8 cellular contexts compared by ENCODE assay signal in the genomic region with DNA sequence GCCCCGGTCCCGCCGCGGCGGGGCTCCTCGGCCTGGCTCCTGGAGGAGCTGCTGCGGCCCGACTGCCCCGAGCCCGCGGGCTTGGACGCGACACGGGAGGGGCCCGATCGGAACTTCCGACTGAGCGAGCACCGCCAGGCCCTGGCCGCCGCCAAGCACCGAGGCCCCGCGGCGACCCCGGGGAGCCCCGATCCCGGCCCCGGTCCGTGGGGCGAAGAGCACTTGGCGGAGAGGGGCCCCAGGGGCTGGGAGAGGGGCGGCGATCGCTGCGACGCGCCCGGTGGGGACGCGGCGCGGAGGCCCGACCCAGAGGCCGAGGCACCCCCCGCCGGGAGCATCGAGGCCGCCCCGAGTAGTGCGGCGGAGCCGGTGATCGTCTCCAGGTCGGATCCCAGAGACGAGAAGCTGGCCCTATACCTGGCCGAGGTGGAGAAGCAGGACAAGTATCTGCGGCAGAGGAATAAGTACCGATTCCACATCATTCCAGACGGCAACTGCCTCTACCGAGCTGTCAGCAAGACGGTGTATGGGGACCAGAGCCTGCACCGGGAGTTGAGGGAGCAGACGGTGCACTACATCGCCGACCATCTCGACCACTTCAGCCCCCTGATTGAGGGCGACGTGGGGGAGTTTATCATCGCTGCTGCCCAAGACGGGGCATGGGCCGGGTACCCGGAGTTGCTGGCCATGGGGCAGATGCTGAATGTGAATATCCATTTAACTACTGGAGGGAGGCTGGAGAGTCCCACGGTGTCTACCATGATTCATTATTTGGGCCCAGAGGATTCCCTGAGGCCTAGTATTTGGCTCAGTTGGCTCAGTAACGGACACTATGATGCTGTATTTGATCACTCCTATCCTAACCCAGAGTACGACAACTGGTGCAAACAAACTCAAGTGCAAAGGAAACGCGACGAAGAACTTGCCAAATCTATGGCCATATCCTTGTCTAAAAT. TPM values are rescaled to one million over a fixed set of nuclear protein-coding genes. Genes with fewer than 3 reads are reported as not detected.
A peak's percentile ranks its signal among the peaks of the same experiment; 100 is the strongest.
DNase-seq lines count a peak whose midpoint lies in the region; ATAC-seq and TF ChIP-seq lines count a peak whose summit lies in the region.

No MANE protein-coding gene starts in this region.

- peak overlapping the region; percentile 32 for H3K4me3 ChIP-seq in BE2C (ENCODE audit: low read depth, low read length)
- H3K4me3 ChIP-seq in liver (ENCODE audit: low read depth in 1 of 3, low read length in 3 of 3) = peak overlapping the region; percentile 94 to 99 (median 96)

- H3K36me3 ChIP-seq in BE2C (no peaks in the 10 kb centered on the region), liver (ENCODE audit: control insufficient read depth in 4 of 4, insufficient read depth in 3 of 4, low read depth in 1 of 4, low read length in 3 of 4) (no peaks in the 10 kb centered on the region)

- no peaks in the 10 kb centered on the region for H3K4me1 ChIP-seq in BE2C
- peaks cover 10 to 31% (median 19%) of the 10 kb centered on the region in 4 donors for H3K4me1 ChIP-seq in liver (ENCODE audit: control insufficient read depth in 4 of 4, insufficient read depth in 4 of 4, low read length in 3 of 4)

- peak; percentile 21 for ATAC-seq in GM19397 (IDR thresholded peaks at IDR 0.05; ENCODE audit: unreplicated experiment)
- ATAC-seq in HG03469 (IDR thresholded peaks at IDR 0.05; ENCODE audit: unreplicated experiment) = peak; percentile 2

- 3% methylated on average over 79 of the region's 79 CpGs for WGBS in liver

- TF ChIP-seq CTCF in BE2C (IDR thresholded peaks at IDR 0.05; ENCODE audit: low read depth, low read length) (no peak), liver (IDR thresholded peaks at IDR 0.05; ENCODE audit: low read depth, low read length, missing input control) (no peak)

- DNase-seq in BE2C (no peak), COLO829 (ENCODE audit: low spot score) (no peak)
- peak; percentile 11 to 30 (median 15) for DNase-seq in activated CD4-positive, CD25-positive, alpha-beta regulatory T cell (lab: John Stamatoyannopoulos, UW)
- DNase-seq in stimulated activated CD4-positive, alpha-beta T cell treated with anti-CD3 and anti-CD28 coated beads, TNF-alpha, amount 100 ng/mL, for 24 hours (ENCODE audit: low read depth in 3 of 3) = peak in 2 of 3 experiments; percentile 7 to 30

- peak overlapping the region; percentile 29 for H3K27ac ChIP-seq in cingulate gyrus (ENCODE audit: low read depth, low read length)
- peak overlapping the region; percentile 77 to 80 for H3K27ac ChIP-seq in liver (ENCODE audit: low read depth in 1 of 2, low read length in 2 of 2)

- H3K9ac ChIP-seq in liver (ENCODE audit: low read depth in 1 of 2, low read length in 2 of 2) = peak overlapping the region; percentile 68 to 81

- H3K27me3 ChIP-seq in BE2C (peaks cover 21% of the 10 kb centered on the region), liver (ENCODE audit: control insufficient read depth in 4 of 4, insufficient read depth in 4 of 4, low read length in 3 of 4) (no peaks in the 10 kb centered on the region)

- TF ChIP-seq RAD21 in liver (IDR thresholded peaks at IDR 0.05) = no peak

- H3K9me3 ChIP-seq in BE2C = no peaks in the 10 kb centered on the region
- H3K9me3 ChIP-seq in liver (ENCODE audit: control insufficient read depth in 4 of 4, low read length in 3 of 4) = no peaks in the 10 kb centered on the region

TF ChIP-seq in liver, 16 proteins besides CTCF, POLR2A, EP300 and RAD21:
- TF ChIP-seq EGR1 (IDR thresholded peaks at IDR 0.05; ENCODE audit: low read depth in 2 of 2) (no peak), GABPA (IDR thresholded peaks at IDR 0.05 in 1 of 2, conservative IDR thresholded peaks at IDR 0.05 in 1 of 2) (no peak), TAF1 (conservative IDR thresholded peaks at IDR 0.05) (no peak), FOXA1 (IDR thresholded peaks at IDR 0.05) (no peak), FOXA2 (IDR thresholded peaks at IDR 0.05) (no peak), JUND (IDR thresholded peaks at IDR 0.05) (no peak), REST (IDR thresholded peaks at IDR 0.05) (no peak)
- TF ChIP-seq, protein P1, sequence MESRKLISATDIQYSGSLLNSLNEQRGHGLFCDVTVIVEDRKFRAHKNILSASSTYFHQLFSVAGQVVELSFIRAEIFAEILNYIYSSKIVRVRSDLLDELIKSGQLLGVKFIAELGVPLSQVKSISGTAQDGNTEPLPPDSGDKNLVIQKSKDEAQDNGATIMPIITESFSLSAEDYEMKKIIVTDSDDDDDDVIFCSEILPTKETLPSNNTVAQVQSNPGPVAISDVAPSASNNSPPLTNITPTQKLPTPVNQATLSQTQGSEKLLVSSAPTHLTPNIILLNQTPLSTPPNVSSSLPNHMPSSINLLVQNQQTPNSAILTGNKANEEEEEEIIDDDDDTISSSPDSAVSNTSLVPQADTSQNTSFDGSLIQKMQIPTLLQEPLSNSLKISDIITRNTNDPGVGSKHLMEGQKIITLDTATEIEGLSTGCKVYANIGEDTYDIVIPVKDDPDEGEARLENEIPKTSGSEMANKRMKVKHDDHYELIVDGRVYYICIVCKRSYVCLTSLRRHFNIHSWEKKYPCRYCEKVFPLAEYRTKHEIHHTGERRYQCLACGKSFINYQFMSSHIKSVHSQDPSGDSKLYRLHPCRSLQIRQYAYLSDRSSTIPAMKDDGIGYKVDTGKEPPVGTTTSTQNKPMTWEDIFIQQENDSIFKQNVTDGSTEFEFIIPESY (IDR thresholded peaks at IDR 0.05) = no peak

RNA-seq across cellular contexts. Expression of gene OTUD1, which starts 1.3 kb away (rescaled TPM):
- 0.74 TPM for polyA plus RNA-seq in BE2C (2012; ENCODE audit: insufficient read depth, insufficient read length, low read depth)
- total RNA-seq in liver = 1 to 10 TPM; 3.4 to 5.9 TPM
- 1 to 10 TPM; 1.5 to 2.3 TPM for polyA plus RNA-seq in liver

Comparison
In these comparisons a context has a peak if more than half of its experiments do, and no peak if none do; other contexts are left out.
1. DNase-seq: peak in activated CD4-positive, CD25-positive, alpha-beta regulatory T cell (4 of 4) and stimulated activated CD4-positive, alpha-beta T cell treated with anti-CD3 and anti-CD28 coated beads, TNF-alpha, amount 100 ng/mL, for 24 hours (2 of 3); none in BE2C (single experiment) and COLO829 (single experiment).